In the genomic region with DNA sequence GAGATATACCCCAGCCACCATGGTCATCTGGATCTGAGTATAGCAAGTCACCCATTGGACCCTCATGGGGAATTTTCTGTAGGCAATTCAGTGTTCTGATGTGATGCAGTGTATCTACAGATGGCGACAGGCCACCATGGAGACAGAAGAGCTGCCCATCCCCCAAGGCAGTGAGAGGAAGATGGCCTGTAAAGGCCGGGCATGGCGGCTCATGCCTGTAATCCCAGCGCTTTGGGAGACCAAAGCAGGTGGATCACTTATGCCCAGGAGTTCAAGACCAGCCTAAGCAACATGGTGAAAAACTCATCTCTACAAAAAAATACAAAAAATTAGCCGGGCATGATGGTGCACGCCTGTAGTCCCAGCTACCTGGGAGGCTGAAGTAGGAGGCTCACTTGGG, we compare ENCODE assay signal across 2 cellular contexts.
TF ChIP-seq lines count a peak whose summit lies in the region.

No MANE protein-coding gene starts in this region.

TF ChIP-seq in HepG2, 621 proteins besides CTCF, POLR2A, EP300 and RAD21:
- no peak for TF ChIP-seq RAD51 (IDR thresholded peaks at IDR 0.05; ENCODE audit: borderline replicate concordance)
- 0 out of 2 replicates have a peak, but pooled peaks have one; percentile 0 for TF ChIP-seq TARDBP (CRISPR knock-in tag; IDR thresholded peaks at IDR 0.05)

TF ChIP-seq in IMR-90, 13 proteins besides CTCF, POLR2A, EP300 and RAD21:
- TF ChIP-seq, protein P1, sequence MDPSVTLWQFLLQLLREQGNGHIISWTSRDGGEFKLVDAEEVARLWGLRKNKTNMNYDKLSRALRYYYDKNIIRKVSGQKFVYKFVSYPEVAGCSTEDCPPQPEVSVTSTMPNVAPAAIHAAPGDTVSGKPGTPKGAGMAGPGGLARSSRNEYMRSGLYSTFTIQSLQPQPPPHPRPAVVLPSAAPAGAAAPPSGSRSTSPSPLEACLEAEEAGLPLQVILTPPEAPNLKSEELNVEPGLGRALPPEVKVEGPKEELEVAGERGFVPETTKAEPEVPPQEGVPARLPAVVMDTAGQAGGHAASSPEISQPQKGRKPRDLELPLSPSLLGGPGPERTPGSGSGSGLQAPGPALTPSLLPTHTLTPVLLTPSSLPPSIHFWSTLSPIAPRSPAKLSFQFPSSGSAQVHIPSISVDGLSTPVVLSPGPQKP (IDR thresholded peaks at IDR 0.05; ENCODE audit: borderline replicate concordance, low read depth, low read length) = no peak
- TF ChIP-seq CHD1 (IDR thresholded peaks at IDR 0.05; ENCODE audit: low read depth, low read length) (no peak), CEBPB (IDR thresholded peaks at IDR 0.05; ENCODE audit: low read depth, low read length) (no peak), FOS (IDR thresholded peaks at IDR 0.05; ENCODE audit: low read depth, low read length) (no peak), RCOR1 (IDR thresholded peaks at IDR 0.05; ENCODE audit: insufficient replicate concordance, low read length) (no peak), MXI1 (IDR thresholded peaks at IDR 0.05; ENCODE audit: borderline replicate concordance, low read depth, low read length) (no peak)
